Comparison of ENCODE assay signal across 23 cellular contexts in the genomic region with DNA sequence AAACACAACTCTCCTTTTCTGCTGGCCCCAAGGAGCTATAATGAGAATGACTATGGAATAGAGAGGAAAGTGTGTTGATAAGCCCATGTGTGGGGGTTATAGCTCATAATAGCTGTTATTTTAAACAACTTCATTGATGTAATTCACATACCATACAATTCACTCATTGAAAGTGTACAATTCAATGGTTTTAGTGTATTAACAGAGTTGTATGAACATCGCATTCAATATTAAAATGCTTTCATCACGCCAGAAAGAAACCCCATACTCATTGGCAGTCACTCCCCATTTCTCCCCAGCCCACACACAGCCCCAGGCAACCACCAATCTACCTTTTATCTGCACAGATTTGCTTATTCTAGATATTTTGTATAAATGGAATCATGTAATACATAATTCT.
"Had no signal": no experiment of that assay in that cellular context is flagged by ENCODE, and none has a peak within 500 bp of the region (broad histone marks: within the 10 kb centered on the region; RNA-seq: fewer than 3 reads in every experiment).

No MANE protein-coding gene starts in this region.

- H3K36me3 ChIP-seq: esophagus squamous epithelium, gastrocnemius medialis, right lobe of liver had no signal

- ATAC-seq: activated CD4-positive, alpha-beta T cell treated with anti-CD3 and anti-CD28 coated beads for 36 hours; activated CD8-positive, alpha-beta memory T cell treated with anti-CD3 and anti-CD28 coated beads, Interleukin-2, amount 10 ng/mL, durations not matched to agents 7 days and 5 days; activated CD8-positive, alpha-beta T cell treated with anti-CD3 and anti-CD28 coated beads, Interleukin-2, amount 10 ng/mL, durations not matched to agents 7 days and 5 days; gastrocnemius medialis; naive thymus-derived CD8-positive, alpha-beta T cell; T-cell had no signal

- H3K27me3 Mint-ChIP-seq: type B pancreatic cell had no signal

- H3K27ac ChIP-seq: gastrocnemius medialis had no signal

- H3K4me1 ChIP-seq: gastrocnemius medialis had no signal

- H3K4me3 ChIP-seq: esophagus squamous epithelium, gastrocnemius medialis, right lobe of liver, uterus had no signal

- H3K9me3 Mint-ChIP-seq: type B pancreatic cell had no signal

- H3K36me3 Mint-ChIP-seq: activated naive CD8-positive, alpha-beta T cell; memory B cell had no signal

- H3K4me3 Mint-ChIP-seq: activated CD4-positive, alpha-beta T cell treated with anti-CD3 and anti-CD28 coated beads for 36 hours; activated CD8-positive, alpha-beta memory T cell treated with anti-CD3 and anti-CD28 coated beads, Interleukin-2, amount 10 ng/mL, durations not matched to agents 7 days and 5 days; activated CD8-positive, alpha-beta T cell treated with anti-CD3 and anti-CD28 coated beads, Interleukin-2, amount 10 ng/mL, durations not matched to agents 7 days and 5 days; activated naive CD8-positive, alpha-beta T cell; memory B cell; naive thymus-derived CD8-positive, alpha-beta T cell; T-cell; type B pancreatic cell had no signal

- H3K9me3 ChIP-seq: gastrocnemius medialis, right lobe of liver, uterus had no signal

- DNase-seq: activated CD4-positive, alpha-beta T cell treated with anti-CD3 and anti-CD28 coated beads for 36 hours; activated CD4-positive, CD25-positive, alpha-beta regulatory T cell; activated CD8-positive, alpha-beta memory T cell treated with anti-CD3 and anti-CD28 coated beads, Interleukin-2, amount 10 ng/mL, durations not matched to agents 7 days and 5 days; activated CD8-positive, alpha-beta T cell treated with anti-CD3 and anti-CD28 coated beads, Interleukin-2, amount 10 ng/mL, durations not matched to agents 7 days and 5 days; activated naive CD4-positive, alpha-beta T cell; activated T-cell treated with anti-CD3 and anti-CD28 coated beads, Interleukin-2, amount 50 U/mL, for 48 hours; anterior cingulate cortex; dermis blood vessel endothelial cell; effector CD4-positive, alpha-beta T cell; esophagus squamous epithelium; gastrocnemius medialis; glutamatergic neuron; kidney; naive thymus-derived CD8-positive, alpha-beta T cell; stimulated activated CD4-positive, alpha-beta T cell treated with anti-CD3 and anti-CD28 coated beads, Interleukin-2, amount 100 ng/mL, for 48 hours; stimulated activated naive CD4-positive, alpha-beta T cell treated with Interleukin-2 at 50 U/mL for 16 hours; T-cell; uterus had no signal

- H3K27me3 ChIP-seq: right lobe of liver, uterus had no signal

- H3K27ac Mint-ChIP-seq: activated CD4-positive, alpha-beta T cell treated with anti-CD3 and anti-CD28 coated beads for 36 hours; activated CD8-positive, alpha-beta memory T cell treated with anti-CD3 and anti-CD28 coated beads, Interleukin-2, amount 10 ng/mL, durations not matched to agents 7 days and 5 days; activated CD8-positive, alpha-beta T cell treated with anti-CD3 and anti-CD28 coated beads, Interleukin-2, amount 10 ng/mL, durations not matched to agents 7 days and 5 days; activated naive CD8-positive, alpha-beta T cell; activated T-helper 2 cell treated with anti-CD3 and anti-CD28 coated beads, Interferon-gamma antibody, Interleukin-2, Interleukin-4, amounts not matched to agents 10 μg/mL and 5 μg/mL and 100 μg/mL, durations not matched to agents 14 hours and 24 hours and 36 hours; memory B cell; naive thymus-derived CD8-positive, alpha-beta T cell; T-cell; type B pancreatic cell had no signal
